12 cellular contexts compared by ENCODE assay signal in the genomic region with DNA sequence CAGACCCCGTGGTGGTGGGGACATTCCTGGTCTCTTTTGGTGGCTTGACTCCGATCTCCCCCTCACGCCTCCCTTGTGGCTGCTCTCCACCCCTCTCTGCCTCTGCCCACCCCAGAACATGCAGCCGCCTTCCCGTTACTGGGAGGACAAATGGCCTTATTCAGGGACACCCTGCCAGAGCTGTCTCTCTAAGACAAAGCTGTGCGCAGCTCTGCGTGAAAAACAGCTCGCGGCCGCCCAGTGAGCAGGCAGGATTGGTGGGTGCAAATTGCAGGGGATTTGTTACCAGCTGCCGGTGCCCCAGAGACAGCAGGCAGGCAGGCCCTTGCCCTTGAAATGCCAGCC.
DNase-seq lines count a peak whose midpoint lies in the region; ATAC-seq and TF ChIP-seq lines count a peak whose summit lies in the region.
"Had no signal": no experiment of that assay in that cellular context is flagged by ENCODE, and none has a peak within 500 bp of the region (broad histone marks: within the 10 kb centered on the region; RNA-seq: fewer than 3 reads in every experiment).

No MANE protein-coding gene starts in this region.

- H3K4me1 Mint-ChIP-seq in CD8-positive, alpha-beta T cell (ENCODE audit: low read depth), result no peaks in the 10 kb centered on the region

- no peaks in the 10 kb centered on the region for H3K9me3 ChIP-seq in esophagus squamous epithelium
- no peaks in the 10 kb centered on the region for H3K9me3 ChIP-seq in muscle layer of duodenum (ENCODE audit: control insufficient read depth in 1 of 2, low read length in 2 of 2)
- H3K9me3 ChIP-seq in CD8-positive, alpha-beta T cell (ENCODE audit: low read length), result no peaks in the 10 kb centered on the region

- CTCF ChIA-PET in CD8-positive, alpha-beta T cell (lab: Charles Lee), result interaction anchor here (1.5 kb wide), 1 partner anchor 20 kb away, joined by 4 read pairs; no protein-coding TSS in a partner anchor

- intact Hi-C loops in esophagus squamous epithelium (cut with DNase I), result no loop called here
- intact Hi-C loops in CD8-positive, alpha-beta T cell (cut with DNase I, micrococcal nuclease), result no loop called here

- TF ChIP-seq CTCF in esophagus squamous epithelium (IDR thresholded peaks at IDR 0.05), result no peak
- no peak for TF ChIP-seq CTCF in CD8-positive, alpha-beta T cell (IDR thresholded peaks at IDR 0.05)

- peaks cover 15 to 68% (median 36%) of the 10 kb centered on the region in 3 donors for H3K4me1 ChIP-seq in esophagus squamous epithelium
- H3K4me1 ChIP-seq in muscle layer of duodenum (ENCODE audit: control insufficient read depth in 1 of 2, insufficient read depth in 2 of 2, low read length in 2 of 2), result peaks cover 28 to 81% of the 10 kb centered on the region in 2 donors
- no peaks in the 10 kb centered on the region for H3K4me1 ChIP-seq in CD8-positive, alpha-beta T cell (ENCODE audit: insufficient read depth, low read length)

- H3K27me3 ChIP-seq in esophagus squamous epithelium (no peaks in the 10 kb centered on the region), muscle layer of duodenum (ENCODE audit: low read depth, low read length) (no peaks in the 10 kb centered on the region)
- H3K27me3 ChIP-seq in CD8-positive, alpha-beta T cell (ENCODE audit: insufficient read depth, low read length), result no peaks in the 10 kb centered on the region

- H3K27ac ChIP-seq in esophagus squamous epithelium (peak overlapping the region; percentile 34 to 78 (median 71)), muscle layer of duodenum (ENCODE audit: low read length) (peak overlapping the region; percentile 86), substantia nigra (ENCODE audit: low read depth, low read length, poor library complexity, severe bottlenecking) (peak overlapping the region; percentile 83)
- no peak overlapping the region for H3K27ac ChIP-seq in CD8-positive, alpha-beta T cell (ENCODE audit: low read depth, low read length)

- H3K4me3 Mint-ChIP-seq in CD8-positive, alpha-beta T cell, result no peak overlapping the region
- H3K4me3 Mint-ChIP-seq: CD8-positive, alpha-beta memory T cell had no signal

- no peak for TF ChIP-seq POLR2A in esophagus squamous epithelium (IDR thresholded peaks at IDR 0.05)

- no peak overlapping the region for H3K4me3 ChIP-seq in esophagus squamous epithelium
- H3K4me3 ChIP-seq in muscle layer of duodenum (ENCODE audit: low read depth in 1 of 2, low read length in 2 of 2), result peak overlapping the region in 1 of 2 donors; percentile 11
- H3K4me3 ChIP-seq in CD8-positive, alpha-beta T cell (ENCODE audit: low read depth, low read length), result no peak overlapping the region

- H3K36me3 ChIP-seq in esophagus squamous epithelium, result peaks cover 0 to 100% (median 0%) of the 10 kb centered on the region in 3 donors
- H3K36me3 ChIP-seq in muscle layer of duodenum (ENCODE audit: control insufficient read depth in 1 of 2, insufficient read depth in 2 of 2, low read length in 2 of 2), result peaks cover 0 to 12% of the 10 kb centered on the region in 2 donors
- no peaks in the 10 kb centered on the region for H3K36me3 ChIP-seq in CD8-positive, alpha-beta T cell (ENCODE audit: insufficient read depth, low read length)

- no peak for ATAC-seq in HG02852 (IDR thresholded peaks at IDR 0.05; ENCODE audit: unreplicated experiment)
- no peak for ATAC-seq in CD8-positive, alpha-beta T cell

- no peaks in the 10 kb centered on the region for H3K27me3 Mint-ChIP-seq in CD8-positive, alpha-beta T cell (ENCODE audit: low read depth)

- POLR2A ChIA-PET in CD8-positive, alpha-beta T cell (lab: Charles Lee), result no interaction called here

- DNase-seq in NCI-H1694 treated with DMSO at 0.1 percent for 48 hours (lab: John Stamatoyannopoulos, UW), result peak; percentile 43
- DNase-seq in esophagus squamous epithelium (lab: John Stamatoyannopoulos, UW), result no peak
- DNase-seq in substantia nigra (lab: John Stamatoyannopoulos, UW), result peak in 37 of 49 donors; percentile 21 to 84 (median 68)
- DNase-seq in epidermal melanocyte (ENCODE audit: insufficient read length, low spot score), result no peak
- no peak for DNase-seq in NCI-H146 (lab: John Stamatoyannopoulos, UW)
- no peak for DNase-seq in CD8-positive, alpha-beta T cell
- DNase-seq: CD8-positive, alpha-beta memory T cell; KBM-7; NCI-H2107; T1000 had no signal

- no peaks in the 10 kb centered on the region for H3K9me3 Mint-ChIP-seq in CD8-positive, alpha-beta T cell
- H3K9me3 Mint-ChIP-seq: CD8-positive, alpha-beta memory T cell had no signal

- no peak overlapping the region for H3K27ac Mint-ChIP-seq in CD8-positive, alpha-beta T cell

- H3K36me3 Mint-ChIP-seq in CD8-positive, alpha-beta T cell, result peaks cover 7% of the 10 kb centered on the region

- WGBS in esophagus squamous epithelium, 2 donors, result 69 to 80% methylated on average over 4 to 6 of the region's 11 CpGs

Comparison
In these comparisons a context has a peak if more than half of its experiments do, and no peak if none do; other contexts are left out.
1. DNase-seq: peak in NCI-H1694 treated with DMSO at 0.1 percent for 48 hours (single experiment) and substantia nigra (37 of 49); none in esophagus squamous epithelium (single experiment), epidermal melanocyte (single experiment), NCI-H146 (single experiment) and CD8-positive, alpha-beta T cell (0 of 7).